ENCODE assay signal across 19 cellular contexts in the genomic region with DNA sequence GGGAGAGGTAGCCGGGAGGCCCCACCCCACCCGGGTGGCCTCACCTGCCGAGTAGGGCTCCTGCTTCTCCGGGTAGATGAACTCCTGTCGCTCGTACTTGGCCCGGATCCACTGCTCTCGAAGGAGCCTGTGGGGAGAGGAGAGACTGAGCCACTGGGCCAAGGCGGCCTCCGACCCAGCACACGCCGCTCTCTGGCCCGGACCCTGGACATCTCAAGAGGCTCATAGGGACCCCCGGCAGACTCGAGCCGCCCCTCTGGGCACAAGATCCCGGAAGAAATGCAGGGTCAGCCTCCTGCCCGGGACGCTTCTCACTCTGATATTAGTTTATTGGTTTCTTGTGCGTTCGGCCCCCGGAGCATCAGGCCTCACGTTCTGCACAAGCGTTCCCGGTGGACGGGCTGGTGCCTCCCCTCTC. TPM values are rescaled to one million over a fixed set of nuclear protein-coding genes. Genes with fewer than 3 reads are reported as not detected.
DNase-seq lines count a peak whose midpoint lies in the region; ATAC-seq and TF ChIP-seq lines count a peak whose summit lies in the region.
"Had no signal": no experiment of that assay in that cellular context is flagged by ENCODE, and none has a peak within 500 bp of the region (broad histone marks: within the 10 kb centered on the region; RNA-seq: fewer than 3 reads in every experiment).

No MANE protein-coding gene starts in this region.

- no peaks in the 10 kb centered on the region for H3K36me3 ChIP-seq in heart right ventricle
- no peaks in the 10 kb centered on the region for H3K36me3 ChIP-seq in transverse colon
- no peaks in the 10 kb centered on the region for H3K36me3 ChIP-seq in MG63

- H3K36me3 Mint-ChIP-seq in dendritic cell treated with granulocyte-macrophage colony-stimulating factor and Interleukin-4, amounts not matched to agents 40 ng/mL and 50 ng/mL, for 4 days (ENCODE audit: low read depth) = peaks cover 80% of the 10 kb centered on the region
- H3K36me3 Mint-ChIP-seq: activated naive CD4-positive, alpha-beta T cell treated with anti-CD3 and anti-CD28 coated beads, Interleukin-2, amount 50 U/mL, for 72 hours had no signal

- H3K27me3 ChIP-seq in heart right ventricle (peaks cover 0 to 13% (median 0%) of the 10 kb centered on the region in 7 donors), transverse colon (no peaks in the 10 kb centered on the region), MG63 (no peaks in the 10 kb centered on the region)

- no peak overlapping the region for H3K4me3 ChIP-seq in heart right ventricle
- peak overlapping the region in 2 of 4 donors; percentile 22 for H3K4me3 ChIP-seq in transverse colon
- no peak overlapping the region for H3K4me3 ChIP-seq in MG63
- H3K4me3 ChIP-seq: tibial nerve had no signal

- TF ChIP-seq POLR2A in transverse colon (IDR thresholded peaks at IDR 0.05) = no peak

- H3K4me1 ChIP-seq in heart right ventricle = peaks cover 0 to 30% (median 8%) of the 10 kb centered on the region in 9 donors
- peaks cover 30 to 67% (median 64%) of the 10 kb centered on the region in 4 donors for H3K4me1 ChIP-seq in transverse colon

- peak overlapping the region; percentile 7 for H3K27ac Mint-ChIP-seq in dendritic cell treated with granulocyte-macrophage colony-stimulating factor and Interleukin-4, amounts not matched to agents 40 ng/mL and 50 ng/mL, for 4 days
- H3K27ac Mint-ChIP-seq: activated CD4-positive, alpha-beta memory T cell treated with anti-CD3 and anti-CD28 coated beads, Interleukin-2, amount 10 ng/mL, durations not matched to agents 7 days and 5 days had no signal

- no peaks in the 10 kb centered on the region for H3K9me3 ChIP-seq in heart right ventricle
- no peaks in the 10 kb centered on the region for H3K9me3 ChIP-seq in transverse colon
- H3K9me3 ChIP-seq in MG63 = no peaks in the 10 kb centered on the region
- H3K9me3 ChIP-seq: tibial nerve had no signal

- WGBS in heart right ventricle, 2 donors = 81 to 88% methylated on average over 22 to 26 of the region's 26 CpGs
- WGBS in transverse colon (ENCODE audit: low coverage in 1 of 2), 2 donors = 60 to 76% methylated on average over 5 to 26 of the region's 26 CpGs

- no peak for ATAC-seq in Right ventricle myocardium inferior
- no peak for ATAC-seq in heart right ventricle
- ATAC-seq: activated naive CD4-positive, alpha-beta T cell treated with anti-CD3 and anti-CD28 coated beads, Interleukin-2, amount 50 U/mL, for 72 hours had no signal

- no peak overlapping the region for H3K27ac ChIP-seq in heart right ventricle
- H3K27ac ChIP-seq in transverse colon = peak overlapping the region; percentile 86 to 96 (median 90)
- H3K27ac ChIP-seq: epithelial cell of prostate had no signal

- in situ Hi-C loops in transverse colon (cut with MboI; ENCODE audit: low pct_ligation_motif_present in 1 of 4, low pct_unique_long_range_greater_than_20kb in 1 of 4, low sequenced_read_pairs in 3 of 4) = no loop called here

- H3K27me3 Mint-ChIP-seq in dendritic cell treated with granulocyte-macrophage colony-stimulating factor and Interleukin-4, amounts not matched to agents 40 ng/mL and 50 ng/mL, for 4 days = peaks cover 9% of the 10 kb centered on the region

- H3K9me3 Mint-ChIP-seq in dendritic cell treated with granulocyte-macrophage colony-stimulating factor and Interleukin-4, amounts not matched to agents 40 ng/mL and 50 ng/mL, for 4 days = no peaks in the 10 kb centered on the region
- H3K9me3 Mint-ChIP-seq: activated CD4-positive, alpha-beta memory T cell treated with anti-CD3 and anti-CD28 coated beads, Interleukin-2, amount 10 ng/mL, durations not matched to agents 7 days and 5 days; activated naive CD4-positive, alpha-beta T cell treated with anti-CD3 and anti-CD28 coated beads, Interleukin-2, amount 50 U/mL, for 72 hours; nephron had no signal

- intact Hi-C loops in Right ventricle myocardium inferior (cut with DNase I) (no loop called here), heart right ventricle (cut with DNase I) (no loop called here), transverse colon (cut with DNase I; ENCODE audit: low total_unique reads) (no loop called here)
- intact Hi-C loops in dendritic cell treated with granulocyte-macrophage colony-stimulating factor and Interleukin-4, amounts not matched to agents 40 ng/mL and 50 ng/mL, for 4 days (cut with micrococcal nuclease) = loop anchor here (10.0 kb wide), 1 partner anchor 145 kb away; no protein-coding TSS in a partner anchor

- peaks cover 81% of the 10 kb centered on the region for H3K4me1 Mint-ChIP-seq in dendritic cell treated with granulocyte-macrophage colony-stimulating factor and Interleukin-4, amounts not matched to agents 40 ng/mL and 50 ng/mL, for 4 days (ENCODE audit: low read depth)

- DNase-seq in Right ventricle myocardium inferior (ENCODE audit: missing footprints) (peak; percentile 51), heart right ventricle (no peak), mucosa of gallbladder (ENCODE audit: low spot score) (peak; percentile 66), transverse colon (peak; percentile 71), MG63 (no peak), NCI-H526 treated with DMSO at 0.1 percent for 48 hours (lab: John Stamatoyannopoulos, UW) (no peak), GM19238 (ENCODE audit: insufficient read length, low spot score) (no peak)
- DNase-seq: activated CD4-positive, alpha-beta memory T cell treated with anti-CD3 and anti-CD28 coated beads, Interleukin-2, amount 10 ng/mL, durations not matched to agents 7 days and 5 days; AML-193; cerebellar nuclear complex; Karpas-422; kidney glomerular epithelial cell; NCI-H187 treated with DMSO at 0.1 percent for 48 hours; SHP77 had no signal

- TF ChIP-seq CTCF in heart right ventricle (IDR thresholded peaks at IDR 0.05) (no peak), transverse colon (IDR thresholded peaks at IDR 0.05) (no peak)

- TF ChIP-seq EP300 in transverse colon (IDR thresholded peaks at IDR 0.05; ENCODE audit: low read depth) = no peak

- no peak overlapping the region for H3K4me3 Mint-ChIP-seq in dendritic cell treated with granulocyte-macrophage colony-stimulating factor and Interleukin-4, amounts not matched to agents 40 ng/mL and 50 ng/mL, for 4 days
- H3K4me3 Mint-ChIP-seq: activated CD4-positive, alpha-beta memory T cell treated with anti-CD3 and anti-CD28 coated beads, Interleukin-2, amount 10 ng/mL, durations not matched to agents 7 days and 5 days; nephron had no signal

RNA-seq across cellular contexts. Expression of gene ADAP1, which starts 34.5 kb away (rescaled TPM):
- total RNA-seq in Right ventricle myocardium inferior = 10.0 TPM
- total RNA-seq in heart right ventricle = 10 to 100 TPM in 5 of 10 donors, 1 to 10 TPM in 5; 5.2 to 14.9 (median 9.7) TPM
- polyA plus RNA-seq in heart right ventricle = 10 to 100 TPM in 1 of 2 donors, 1 to 10 TPM in 1; 2.3 to 13.5 TPM
- total RNA-seq in mucosa of gallbladder = 52.4 TPM
- total RNA-seq in transverse colon = 100 to 1,000 TPM in 3 of 4 donors, 10 to 100 TPM in 1; 84.9 to 360 (median 169) TPM
- 7.6 and 9.6 TPM in 2 replicates for total RNA-seq in MG63 (2014; rRNA removed; shearing (Covaris generic); ENCODE audit: low replicate concordance)

RNA-seq across cellular contexts. Expression of gene GET4, which starts 43.6 kb away (rescaled TPM):
- total RNA-seq in Right ventricle myocardium inferior (19.1 TPM), heart right ventricle (10 to 100 TPM; 14.7 to 25.0 (median 20.4) TPM), mucosa of gallbladder (37.5 TPM), transverse colon (100 to 1,000 TPM in 2 of 4 donors, 10 to 100 TPM in 2; 49.4 to 116 (median 85.2) TPM)
- polyA plus RNA-seq in heart right ventricle = 10 to 100 TPM; 32.8 to 38.6 TPM
- 58.2 and 58.9 TPM in 2 replicates for total RNA-seq in MG63 (2014; rRNA removed; shearing (Covaris generic); ENCODE audit: low replicate concordance)

RNA-seq across cellular contexts. Expression of gene COX19, which starts 55.4 kb away (rescaled TPM):
- total RNA-seq in Right ventricle myocardium inferior (8.2 TPM), heart right ventricle (1 to 10 TPM; 3.7 to 9.1 (median 6.1) TPM), mucosa of gallbladder (12.1 TPM), transverse colon (10 to 100 TPM in 3 of 4 donors, 1 to 10 TPM in 1; 8.6 to 30.2 (median 16.9) TPM)
- 1 to 10 TPM; 4.7 to 6.9 TPM for polyA plus RNA-seq in heart right ventricle
- total RNA-seq in MG63 (2014; rRNA removed; shearing (Covaris generic); ENCODE audit: low replicate concordance) = 4.4 and 10.1 TPM in 2 replicates

Comparison
In these comparisons a context has a peak if more than half of its experiments do, and no peak if none do; other contexts are left out.
1. DNase-seq: peak in Right ventricle myocardium inferior (single experiment), mucosa of gallbladder (single experiment) and transverse colon (single experiment); none in heart right ventricle (0 of 2), MG63 (single experiment), NCI-H526 treated with DMSO at 0.1 percent for 48 hours (single experiment) and GM19238 (single experiment).
2. H3K27ac ChIP-seq: peak in transverse colon (4 of 4); none in heart right ventricle (0 of 10).